Comparison of ENCODE assay signal across 12 cellular contexts in the genomic region with DNA sequence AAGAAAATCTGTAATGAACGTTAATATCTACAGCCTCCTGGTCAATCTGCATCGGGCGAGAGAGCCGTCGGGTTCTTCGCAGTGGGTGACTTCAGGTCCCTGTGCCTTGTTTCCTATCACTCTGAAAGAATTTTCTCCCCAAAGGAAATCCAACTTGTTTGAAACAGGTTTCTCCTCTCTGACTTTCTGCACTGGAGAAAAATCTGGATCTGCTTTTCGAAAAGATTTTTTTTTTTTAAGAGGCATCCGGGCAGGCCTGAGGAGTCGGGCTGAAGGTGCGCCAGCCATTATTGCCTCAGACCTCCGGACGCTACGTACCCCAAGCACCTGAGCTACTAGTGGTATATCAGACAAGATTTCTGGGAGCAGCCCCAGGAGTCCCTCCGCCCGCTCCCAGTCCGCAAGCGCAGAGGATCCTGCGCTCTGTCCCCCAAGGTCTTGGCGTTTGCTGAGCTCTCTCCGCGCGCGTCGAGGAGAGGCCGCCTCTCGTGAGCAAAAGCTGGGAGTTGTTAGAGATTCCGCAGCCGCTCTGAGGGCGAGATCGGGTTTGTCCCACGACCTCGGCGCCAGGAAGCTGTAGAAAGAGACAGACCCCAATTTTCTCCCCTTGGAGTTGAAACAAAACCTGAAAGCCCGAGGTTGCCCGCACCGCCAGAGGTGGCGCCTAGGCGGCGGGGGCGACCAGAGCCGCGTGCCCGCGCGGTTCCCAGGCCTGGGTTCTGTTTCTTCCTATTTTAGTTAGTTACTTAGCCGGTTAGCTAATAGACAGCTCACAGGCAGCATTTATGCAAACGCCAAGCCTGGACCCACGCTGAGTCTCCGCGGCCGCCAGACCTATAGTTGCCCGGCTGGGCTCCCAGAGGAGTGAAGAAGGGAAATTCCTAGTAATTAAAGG.
DNase-seq lines count a peak whose midpoint lies in the region; ATAC-seq and TF ChIP-seq lines count a peak whose summit lies in the region.
"Had no signal": no experiment of that assay in that cellular context is flagged by ENCODE, and none has a peak within 500 bp of the region (broad histone marks: within the 10 kb centered on the region; RNA-seq: fewer than 3 reads in every experiment).

No MANE protein-coding gene starts in this region.

- DNase-seq in CD14-positive monocyte (ENCODE audit: low spot score) (no peak), astrocyte of the hippocampus (ENCODE audit: low read depth, low spot score) (peak; percentile 68), SW 1271 (lab: John Stamatoyannopoulos, UW) (no peak), endothelial cell (ENCODE audit: low spot score) (no peak), WERI-Rb-1 (no peak), LoVo (ENCODE audit: low spot score) (no peak)
- DNase-seq in naive thymus-derived CD4-positive, alpha-beta T cell, result no peak
- DNase-seq: DMS 273 treated with DMSO at 0.1 percent for 48 hours; midbrain; stimulated activated CD4-positive, alpha-beta T cell treated with anti-CD3 and anti-CD28 coated beads, Interleukin-4, amount 100 ng/mL, for 24 hours had no signal

- TF ChIP-seq CTCF in CD14-positive monocyte (IDR thresholded peaks at IDR 0.05) (peak; percentile 23), endothelial cell (IDR thresholded peaks at IDR 0.05; ENCODE audit: unreplicated experiment) (no peak), WERI-Rb-1 (IDR thresholded peaks at IDR 0.05; ENCODE audit: low read depth, low read length) (no peak)

- H3K4me3 ChIP-seq in naive thymus-derived CD4-positive, alpha-beta T cell (ENCODE audit: low read length), result no peak overlapping the region
- no peak overlapping the region for H3K4me3 ChIP-seq in WERI-Rb-1 (ENCODE audit: low read depth, low read length)

- H3K4me1 Mint-ChIP-seq in CD14-positive monocyte (peaks cover 66% of the 10 kb centered on the region), IgD-negative memory B cell (peaks cover 13 to 25% (median 25%) of the 10 kb centered on the region in 3 donors), endothelial cell (ENCODE audit: unreplicated experiment) (peaks cover 23% of the 10 kb centered on the region)
- H3K4me1 Mint-ChIP-seq in naive thymus-derived CD4-positive, alpha-beta T cell, result peaks cover 26 to 49% (median 44%) of the 10 kb centered on the region in 7 donors

- POLR2A ChIA-PET in naive thymus-derived CD4-positive, alpha-beta T cell (lab: Charles Lee), result no interaction called here

- no peak for ATAC-seq in naive thymus-derived CD4-positive, alpha-beta T cell

- H3K27me3 Mint-ChIP-seq in CD14-positive monocyte (ENCODE audit: low read depth in 3 of 3) (peaks cover 89 to 98% (median 97%) of the 10 kb centered on the region in 3 donors), IgD-negative memory B cell (peaks cover 82% of the 10 kb centered on the region), endothelial cell (ENCODE audit: unreplicated experiment) (peaks cover 31% of the 10 kb centered on the region)
- peaks cover 83 to 97% (median 89%) of the 10 kb centered on the region in 5 donors for H3K27me3 Mint-ChIP-seq in naive thymus-derived CD4-positive, alpha-beta T cell

- no peaks in the 10 kb centered on the region for H3K9me3 ChIP-seq in naive thymus-derived CD4-positive, alpha-beta T cell (ENCODE audit: control insufficient read depth in 2 of 3, low read length in 3 of 3)
- no peaks in the 10 kb centered on the region for H3K9me3 ChIP-seq in WERI-Rb-1 (ENCODE audit: severe bottlenecking)

- H3K27ac Mint-ChIP-seq in CD14-positive monocyte (no peak overlapping the region), IgD-negative memory B cell (peak overlapping the region in 2 of 3 donors; percentile 7 to 80), endothelial cell (ENCODE audit: unreplicated experiment) (no peak overlapping the region)
- peak overlapping the region in 1 of 9 donors; percentile 25 for H3K27ac Mint-ChIP-seq in naive thymus-derived CD4-positive, alpha-beta T cell

- H3K27me3 ChIP-seq in naive thymus-derived CD4-positive, alpha-beta T cell (ENCODE audit: control insufficient read depth in 2 of 2, insufficient read depth in 2 of 2, low read length in 2 of 2), result peaks cover 30 to 49% of the 10 kb centered on the region in 2 donors
- no peaks in the 10 kb centered on the region for H3K27me3 ChIP-seq in WERI-Rb-1 (ENCODE audit: insufficient read depth, low read depth, severe bottlenecking)

- H3K27ac ChIP-seq in naive thymus-derived CD4-positive, alpha-beta T cell (ENCODE audit: low read depth, low read length), result no peak overlapping the region
- H3K27ac ChIP-seq in WERI-Rb-1, result no peak overlapping the region
- H3K27ac ChIP-seq: RWPE1 had no signal

- peak overlapping the region; percentile 72 to 97 for H3K4me3 Mint-ChIP-seq in CD14-positive monocyte
- H3K4me3 Mint-ChIP-seq in IgD-negative memory B cell, result peak overlapping the region; percentile 30 to 87 (median 64)
- H3K4me3 Mint-ChIP-seq in naive thymus-derived CD4-positive, alpha-beta T cell, result peak overlapping the region in 8 of 10 donors; percentile 34 to 89 (median 56)
- no peak overlapping the region for H3K4me3 Mint-ChIP-seq in endothelial cell (ENCODE audit: unreplicated experiment)

- H3K36me3 Mint-ChIP-seq in CD14-positive monocyte, result peaks cover 7 to 23% of the 10 kb centered on the region in 2 donors
- no peaks in the 10 kb centered on the region for H3K36me3 Mint-ChIP-seq in IgD-negative memory B cell
- peaks cover 0 to 7% (median 0%) of the 10 kb centered on the region in 5 donors for H3K36me3 Mint-ChIP-seq in naive thymus-derived CD4-positive, alpha-beta T cell
- H3K36me3 Mint-ChIP-seq in endothelial cell (ENCODE audit: low read depth, unreplicated experiment), result no peaks in the 10 kb centered on the region

- H3K9me3 Mint-ChIP-seq in CD14-positive monocyte, result peaks cover 0 to 40% (median 32%) of the 10 kb centered on the region in 7 donors
- peaks cover 0 to 3% (median 0%) of the 10 kb centered on the region in 3 donors for H3K9me3 Mint-ChIP-seq in IgD-negative memory B cell
- H3K9me3 Mint-ChIP-seq in naive thymus-derived CD4-positive, alpha-beta T cell, result no peaks in the 10 kb centered on the region
- H3K9me3 Mint-ChIP-seq in endothelial cell (ENCODE audit: unreplicated experiment), result no peaks in the 10 kb centered on the region

- no peaks in the 10 kb centered on the region for H3K36me3 ChIP-seq in naive thymus-derived CD4-positive, alpha-beta T cell (ENCODE audit: control insufficient read depth in 2 of 3, insufficient read depth in 3 of 3, low read length in 3 of 3)
- H3K36me3 ChIP-seq in WERI-Rb-1, result peaks cover 21% of the 10 kb centered on the region

- CTCF ChIA-PET in naive thymus-derived CD4-positive, alpha-beta T cell (lab: Charles Lee), result no interaction called here

- peaks cover 9 to 26% of the 10 kb centered on the region in 2 donors for H3K4me1 ChIP-seq in naive thymus-derived CD4-positive, alpha-beta T cell (ENCODE audit: control insufficient read depth in 2 of 2, insufficient read depth in 2 of 2, low read length in 2 of 2)

- intact Hi-C loops in CD14-positive monocyte (cut with micrococcal nuclease), result loop anchor here in 1 of 2 donors (5.0 kb wide), 1 partner anchor 45 kb away; no protein-coding TSS in a partner anchor
- intact Hi-C loops in naive thymus-derived CD4-positive, alpha-beta T cell (cut with micrococcal nuclease), result no loop called here

Comparison
In these comparisons a context has a peak if more than half of its experiments do, and no peak if none do; other contexts are left out.
1. H3K27ac Mint-ChIP-seq: peak in IgD-negative memory B cell (2 of 3); none in CD14-positive monocyte (0 of 7) and endothelial cell (single experiment).